ENCODE assay signal across 8 cellular contexts in the genomic region with DNA sequence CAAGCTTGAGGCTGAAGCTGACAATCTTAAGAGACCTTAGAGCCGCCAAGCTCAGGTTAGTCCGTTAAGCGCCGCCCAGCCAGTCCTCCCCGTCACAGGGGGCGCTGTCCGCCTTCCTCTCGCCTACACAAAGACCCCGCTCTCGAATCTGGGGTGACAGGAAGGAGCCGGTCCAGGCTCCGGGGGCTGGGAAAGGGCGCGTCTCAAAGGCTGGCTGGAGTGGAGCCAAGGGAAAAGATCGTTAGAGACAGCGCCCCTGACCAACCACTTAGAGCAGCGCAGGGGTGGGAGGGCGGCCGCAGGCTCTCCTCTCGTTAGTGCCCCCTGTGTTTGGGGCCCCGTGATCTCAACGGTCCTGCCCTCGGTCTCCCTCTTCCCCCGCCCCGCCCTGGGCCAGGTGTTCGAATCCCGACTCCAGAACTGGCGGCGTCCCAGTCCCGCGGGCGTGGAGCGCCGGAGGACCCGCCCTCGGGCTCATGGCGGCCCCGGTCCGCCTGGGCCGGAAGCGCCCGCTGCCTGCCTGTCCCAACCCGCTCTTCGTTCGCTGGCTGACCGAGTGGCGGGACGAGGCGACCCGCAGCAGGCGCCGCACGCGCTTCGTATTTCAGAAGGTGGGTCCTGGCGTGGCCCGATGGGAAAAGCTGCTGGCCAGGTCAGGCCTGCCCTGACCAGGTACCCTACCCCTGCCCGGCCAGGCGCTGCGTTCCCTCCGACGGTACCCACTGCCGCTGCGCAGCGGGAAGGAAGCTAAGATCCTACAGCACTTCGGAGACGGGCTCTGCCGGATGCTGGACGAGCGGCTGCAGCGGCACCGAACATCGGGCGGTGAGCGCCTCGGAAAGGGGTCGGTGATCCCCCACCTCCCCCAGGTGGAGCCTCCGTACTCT. TPM values are rescaled to one million over a fixed set of nuclear protein-coding genes. Genes with fewer than 3 reads are reported as not detected.
DNase-seq lines count a peak whose midpoint lies in the region; ATAC-seq and TF ChIP-seq lines count a peak whose summit lies in the region.

A gene with protein sequence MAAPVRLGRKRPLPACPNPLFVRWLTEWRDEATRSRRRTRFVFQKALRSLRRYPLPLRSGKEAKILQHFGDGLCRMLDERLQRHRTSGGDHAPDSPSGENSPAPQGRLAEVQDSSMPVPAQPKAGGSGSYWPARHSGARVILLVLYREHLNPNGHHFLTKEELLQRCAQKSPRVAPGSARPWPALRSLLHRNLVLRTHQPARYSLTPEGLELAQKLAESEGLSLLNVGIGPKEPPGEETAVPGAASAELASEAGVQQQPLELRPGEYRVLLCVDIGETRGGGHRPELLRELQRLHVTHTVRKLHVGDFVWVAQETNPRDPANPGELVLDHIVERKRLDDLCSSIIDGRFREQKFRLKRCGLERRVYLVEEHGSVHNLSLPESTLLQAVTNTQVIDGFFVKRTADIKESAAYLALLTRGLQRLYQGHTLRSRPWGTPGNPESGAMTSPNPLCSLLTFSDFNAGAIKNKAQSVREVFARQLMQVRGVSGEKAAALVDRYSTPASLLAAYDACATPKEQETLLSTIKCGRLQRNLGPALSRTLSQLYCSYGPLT (plus strand): TSS at position 156 of the 887 bp plus-strand sequence. CDS start 321 bp downstream, at position 477.

- H3K27ac Mint-ChIP-seq in naive thymus-derived CD4-positive, alpha-beta T cell = peak within 1 kb of the TSS; percentile 88 to 99 (median 97)
- peak within 1 kb of the TSS; percentile 97 for H3K27ac Mint-ChIP-seq in stimulated activated memory B cell treated with anti-CD40 and anti-IgM and Interleukin-4, amounts not matched to agents 10 μg/mL and 1 μg/mL and 100 μg/mL, for 72 hours

- TF ChIP-seq CTCF in BJ (IDR thresholded peaks at IDR 0.05; ENCODE audit: insufficient read depth, low read depth, low read length) (peak; percentile 93), RWPE1 (conservative IDR thresholded peaks at IDR 0.05; ENCODE audit: low read depth) (peak; percentile 94)

- CTCF ChIA-PET in BJ (lab: Yijun Ruan, JAX) = interaction anchor here (0.6 to 4.5 kb wide), 22 partner anchors 10 to 922 kb away, joined by 3 to 70 read pairs (median 4); a partner anchor contains a TSS
- CTCF ChIA-PET in RWPE1 (lab: Yijun Ruan, JAX) = interaction anchor here (0.5 to 2.6 kb wide), 12 partner anchors 9 to 189 kb away, joined by 3 to 15 read pairs (median 4); a partner anchor contains a TSS
- CTCF ChIA-PET in naive thymus-derived CD4-positive, alpha-beta T cell (lab: Charles Lee) = interaction anchor here (0.8 to 8.3 kb wide), 15 partner anchors 10 to 285 kb away, joined by 3 to 159 read pairs (median 4); a partner anchor contains a TSS

- intact Hi-C loops in naive thymus-derived CD4-positive, alpha-beta T cell (cut with micrococcal nuclease) = loop anchor here (1.0 kb wide), 5 partner anchors 8 to 101 kb away; a partner anchor contains a TSS

- H3K27ac ChIP-seq in RWPE1 = peak within 1 kb of the TSS; percentile 98
- H3K27ac ChIP-seq in naive thymus-derived CD4-positive, alpha-beta T cell (ENCODE audit: low read depth, low read length) = peak within 1 kb of the TSS; percentile 88

- H3K36me3 ChIP-seq in BJ (ENCODE audit: control insufficient read depth, insufficient read depth, low read length) = peaks cover 33% of the 10 kb centered on the region
- peaks cover 8 to 61% (median 20%) of the 10 kb centered on the region in 3 experiments for H3K36me3 ChIP-seq in naive thymus-derived CD4-positive, alpha-beta T cell (ENCODE audit: control insufficient read depth in 2 of 3, insufficient read depth in 3 of 3, low read length in 3 of 3)

- H3K9me3 ChIP-seq in naive thymus-derived CD4-positive, alpha-beta T cell (ENCODE audit: control insufficient read depth in 2 of 3, low read length in 3 of 3) = no peaks in the 10 kb centered on the region

- peak within 1 kb of the TSS; percentile 92 to 100 (median 97) for H3K4me3 Mint-ChIP-seq in naive thymus-derived CD4-positive, alpha-beta T cell
- peak within 1 kb of the TSS; percentile 90 for H3K4me3 Mint-ChIP-seq in stimulated activated memory B cell treated with anti-CD40 and anti-IgM and Interleukin-4, amounts not matched to agents 10 μg/mL and 1 μg/mL and 100 μg/mL, for 72 hours

- peaks cover 0 to 8% (median 0%) of the 10 kb centered on the region in 11 donors for H3K9me3 Mint-ChIP-seq in naive thymus-derived CD4-positive, alpha-beta T cell
- H3K9me3 Mint-ChIP-seq in stimulated activated memory B cell treated with anti-CD40 and anti-IgM and Interleukin-4, amounts not matched to agents 10 μg/mL and 1 μg/mL and 100 μg/mL, for 72 hours = no peaks in the 10 kb centered on the region

- H3K4me3 ChIP-seq in BJ (ENCODE audit: low read depth, low read length) = peak within 1 kb of the TSS; percentile 93
- peak within 1 kb of the TSS; percentile 65 for H3K4me3 ChIP-seq in naive thymus-derived CD4-positive, alpha-beta T cell (ENCODE audit: low read length)

- peak; percentile 30 for ATAC-seq in GM19452 (IDR thresholded peaks at IDR 0.05; ENCODE audit: unreplicated experiment)
- ATAC-seq in naive thymus-derived CD4-positive, alpha-beta T cell = peak; percentile 63
- peak; percentile 65 for ATAC-seq in stimulated activated memory B cell treated with anti-CD40 and anti-IgM and Interleukin-4, amounts not matched to agents 10 μg/mL and 1 μg/mL and 100 μg/mL, for 72 hours

- peaks cover 9 to 31% (median 17%) of the 10 kb centered on the region in 5 donors for H3K36me3 Mint-ChIP-seq in naive thymus-derived CD4-positive, alpha-beta T cell
- peaks cover 45% of the 10 kb centered on the region for H3K36me3 Mint-ChIP-seq in stimulated activated memory B cell treated with anti-CD40 and anti-IgM and Interleukin-4, amounts not matched to agents 10 μg/mL and 1 μg/mL and 100 μg/mL, for 72 hours

- POLR2A ChIA-PET in BJ (lab: Charles Lee) = interaction anchor here (0.6 to 1.2 kb wide), 5 partner anchors 11 to 184 kb away, joined by 3 to 7 read pairs (median 3); no protein-coding TSS in a partner anchor
- POLR2A ChIA-PET in RWPE1 (lab: Yijun Ruan, JAX; ENCODE audit: low non-redundant PET) = interaction anchor here (0.8 to 1.8 kb wide), 4 partner anchors 11 to 148 kb away, joined by 3 to 6 read pairs (median 4); a partner anchor contains a TSS
- POLR2A ChIA-PET in naive thymus-derived CD4-positive, alpha-beta T cell (lab: Charles Lee) = interaction anchor here (0.6 to 12.9 kb wide), 40 partner anchors 10 to 1379 kb away, joined by 3 to 316 read pairs (median 6); a partner anchor contains a TSS

- peaks cover 28 to 36% of the 10 kb centered on the region in 2 donors for H3K4me1 ChIP-seq in naive thymus-derived CD4-positive, alpha-beta T cell (ENCODE audit: control insufficient read depth in 2 of 2, insufficient read depth in 2 of 2, low read length in 2 of 2)

- no peaks in the 10 kb centered on the region for H3K27me3 Mint-ChIP-seq in naive thymus-derived CD4-positive, alpha-beta T cell
- no peaks in the 10 kb centered on the region for H3K27me3 Mint-ChIP-seq in stimulated activated memory B cell treated with anti-CD40 and anti-IgM and Interleukin-4, amounts not matched to agents 10 μg/mL and 1 μg/mL and 100 μg/mL, for 72 hours

- peaks cover 28 to 52% (median 39%) of the 10 kb centered on the region in 7 donors for H3K4me1 Mint-ChIP-seq in naive thymus-derived CD4-positive, alpha-beta T cell
- H3K4me1 Mint-ChIP-seq in stimulated activated memory B cell treated with anti-CD40 and anti-IgM and Interleukin-4, amounts not matched to agents 10 μg/mL and 1 μg/mL and 100 μg/mL, for 72 hours = peaks cover 62% of the 10 kb centered on the region

- peak; percentile 78 for DNase-seq in BJ (ENCODE audit: low read depth)
- DNase-seq in LoVo (ENCODE audit: low spot score) = peak; percentile 96
- peak; percentile 95 for DNase-seq in RWPE1 (ENCODE audit: low spot score)
- DNase-seq in activated T-helper 1 cell treated with anti-CD3 and anti-CD28 coated beads, Interleukin-2, amount 50 U/mL, for 16 hours (ENCODE audit: low read depth in 1 of 2, low spot score in 1 of 2) = peak; percentile 93 to 98
- DNase-seq in fibroblast of gingiva (ENCODE audit: low read depth) = peak; percentile 98
- DNase-seq in naive thymus-derived CD4-positive, alpha-beta T cell = peak; percentile 91 to 96 (median 95)

- no peaks in the 10 kb centered on the region for H3K27me3 ChIP-seq in BJ (ENCODE audit: control insufficient read depth, insufficient read depth, low read length)
- H3K27me3 ChIP-seq in naive thymus-derived CD4-positive, alpha-beta T cell (ENCODE audit: control insufficient read depth in 2 of 2, insufficient read depth in 2 of 2, low read length in 2 of 2) = no peaks in the 10 kb centered on the region

RNA-seq across cellular contexts. Expression of the gene that starts here (rescaled TPM):
- 31.1 and 63.8 TPM in 2 replicates for polyA plus RNA-seq in BJ (2011; rRNA removed)
- polyA minus RNA-seq in BJ (2011; rRNA and poly(A)+ RNA removed) = 30.8 and 32.9 TPM in 2 replicates
- 100 to 1,000 TPM in 2 of 5 experiments, 10 to 100 TPM in 3; 51.8 to 117 (median 97.7) TPM for total RNA-seq in naive thymus-derived CD4-positive, alpha-beta T cell
- 10 to 100 TPM; 18.3 to 33.0 TPM for polyA plus RNA-seq in naive thymus-derived CD4-positive, alpha-beta T cell

Comparison
In these comparisons a context has a peak if more than half of its experiments do, and no peak if none do; other contexts are left out.
1. Peak in every context shown above with its lines: DNase-seq, ATAC-seq, H3K4me3 ChIP-seq and H3K27ac ChIP-seq.